Comparison of ENCODE assay signal across 9 cellular contexts in the genomic region with DNA sequence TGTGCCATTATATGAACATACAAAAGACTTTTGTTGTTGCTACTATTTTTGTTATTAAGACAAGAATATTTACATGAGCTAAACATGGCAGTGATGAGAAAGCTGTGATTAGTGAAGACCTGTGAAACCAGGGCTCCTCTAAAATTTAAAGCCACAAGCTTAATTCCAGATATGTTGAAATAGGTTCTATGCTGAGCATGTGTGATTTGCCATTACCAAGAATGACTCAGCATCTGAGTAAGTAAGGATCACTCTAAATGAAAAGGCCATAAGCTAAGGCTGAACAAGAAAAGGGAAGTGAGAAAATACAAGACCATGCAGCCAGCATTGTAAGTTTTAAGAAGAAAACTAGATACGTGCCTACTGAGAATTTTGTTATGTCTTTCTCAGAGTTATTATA.
A peak's percentile ranks its signal among the peaks of the same experiment; 100 is the strongest.
DNase-seq lines count a peak whose midpoint lies in the region; ATAC-seq and TF ChIP-seq lines count a peak whose summit lies in the region.
"Had no signal": no experiment of that assay in that cellular context is flagged by ENCODE, and none has a peak within 500 bp of the region (broad histone marks: within the 10 kb centered on the region; RNA-seq: fewer than 3 reads in every experiment).

No MANE protein-coding gene starts in this region.

- H3K4me3 ChIP-seq in fibroblast of the aortic adventitia (ENCODE audit: low read depth, low read length) (no peak overlapping the region), gastrocnemius medialis (no peak overlapping the region)

- intact Hi-C loops in gastrocnemius medialis (cut with DNase I; ENCODE audit: low total_unique reads) (no loop called here), left colon (cut with DNase I, micrococcal nuclease) (no loop called here)

- no peaks in the 10 kb centered on the region for H3K27me3 ChIP-seq in gastrocnemius medialis

- in situ Hi-C loops in gastrocnemius medialis (cut with MboI; ENCODE audit: low sequenced_read_pairs in 4 of 4), result no loop called here

- H3K27ac Mint-ChIP-seq in activated naive CD4-positive, alpha-beta T cell treated with anti-CD3 and anti-CD28 coated beads, Interleukin-2, amount 50 U/mL, for 72 hours, result no peak overlapping the region

- no peaks in the 10 kb centered on the region for H3K9me3 Mint-ChIP-seq in activated naive CD4-positive, alpha-beta T cell treated with anti-CD3 and anti-CD28 coated beads, Interleukin-2, amount 50 U/mL, for 72 hours
- H3K9me3 Mint-ChIP-seq: brain had no signal

- H3K36me3 Mint-ChIP-seq in activated naive CD4-positive, alpha-beta T cell treated with anti-CD3 and anti-CD28 coated beads, Interleukin-2, amount 50 U/mL, for 72 hours, result peaks cover 0 to 4% of the 10 kb centered on the region in 2 donors
- H3K36me3 Mint-ChIP-seq: brain had no signal

- no peak overlapping the region for H3K27ac ChIP-seq in gastrocnemius medialis

- no peak for DNase-seq in activated naive CD4-positive, alpha-beta T cell treated with anti-CD3 and anti-CD28 coated beads, Interleukin-2, amount 50 U/mL, for 72 hours (ENCODE audit: low spot score in 2 of 2)
- DNase-seq in activated naive CD4-positive, alpha-beta T cell treated with Interleukin-2 at 50 U/mL for 16 hours, result no peak
- DNase-seq in NOMO-1 (lab: John Stamatoyannopoulos, UW; ENCODE audit: unreplicated experiment in 2 of 2), result peak; percentile 92 to 99
- DNase-seq in fibroblast of the aortic adventitia (ENCODE audit: low read depth), result peak; percentile 89
- no peak for DNase-seq in gastrocnemius medialis
- no peak for DNase-seq in occipital lobe (lab: John Stamatoyannopoulos, UW)
- DNase-seq in left colon, result no peak

- no peaks in the 10 kb centered on the region for H3K4me1 ChIP-seq in gastrocnemius medialis

- no peak for TF ChIP-seq POLR2A in gastrocnemius medialis (IDR thresholded peaks at IDR 0.05)

- H3K36me3 ChIP-seq in gastrocnemius medialis, result no peaks in the 10 kb centered on the region

- peak; percentile 29 to 52 for ATAC-seq in activated naive CD4-positive, alpha-beta T cell treated with anti-CD3 and anti-CD28 coated beads, Interleukin-2, amount 50 U/mL, for 72 hours
- peak; percentile 100 for ATAC-seq in HG02852 (IDR thresholded peaks at IDR 0.05; ENCODE audit: unreplicated experiment)
- no peak for ATAC-seq in gastrocnemius medialis
- ATAC-seq in left colon, result no peak

- TF ChIP-seq CTCF in fibroblast of the aortic adventitia (IDR thresholded peaks at IDR 0.05; ENCODE audit: insufficient read depth, low read length), result no peak
- TF ChIP-seq CTCF in gastrocnemius medialis (IDR thresholded peaks at IDR 0.05 in 4 of 5, conservative IDR thresholded peaks at IDR 0.05 in 1 of 5), result no peak

- no peaks in the 10 kb centered on the region for H3K9me3 ChIP-seq in gastrocnemius medialis

Comparison
In these comparisons a context has a peak if more than half of its experiments do, and no peak if none do; other contexts are left out.
1. ATAC-seq: peak in activated naive CD4-positive, alpha-beta T cell treated with anti-CD3 and anti-CD28 coated beads, Interleukin-2, amount 50 U/mL, for 72 hours (2 of 2) and HG02852 (single experiment); none in gastrocnemius medialis (0 of 2) and left colon (single experiment).
2. DNase-seq: peak in NOMO-1 (2 of 2) and fibroblast of the aortic adventitia (single experiment); none in activated naive CD4-positive, alpha-beta T cell treated with anti-CD3 and anti-CD28 coated beads, Interleukin-2, amount 50 U/mL, for 72 hours (0 of 2), activated naive CD4-positive, alpha-beta T cell treated with Interleukin-2 at 50 U/mL for 16 hours (single experiment), gastrocnemius medialis (0 of 2), occipital lobe (single experiment) and left colon (0 of 2).